8 cellular contexts compared by ENCODE assay signal in the genomic region with DNA sequence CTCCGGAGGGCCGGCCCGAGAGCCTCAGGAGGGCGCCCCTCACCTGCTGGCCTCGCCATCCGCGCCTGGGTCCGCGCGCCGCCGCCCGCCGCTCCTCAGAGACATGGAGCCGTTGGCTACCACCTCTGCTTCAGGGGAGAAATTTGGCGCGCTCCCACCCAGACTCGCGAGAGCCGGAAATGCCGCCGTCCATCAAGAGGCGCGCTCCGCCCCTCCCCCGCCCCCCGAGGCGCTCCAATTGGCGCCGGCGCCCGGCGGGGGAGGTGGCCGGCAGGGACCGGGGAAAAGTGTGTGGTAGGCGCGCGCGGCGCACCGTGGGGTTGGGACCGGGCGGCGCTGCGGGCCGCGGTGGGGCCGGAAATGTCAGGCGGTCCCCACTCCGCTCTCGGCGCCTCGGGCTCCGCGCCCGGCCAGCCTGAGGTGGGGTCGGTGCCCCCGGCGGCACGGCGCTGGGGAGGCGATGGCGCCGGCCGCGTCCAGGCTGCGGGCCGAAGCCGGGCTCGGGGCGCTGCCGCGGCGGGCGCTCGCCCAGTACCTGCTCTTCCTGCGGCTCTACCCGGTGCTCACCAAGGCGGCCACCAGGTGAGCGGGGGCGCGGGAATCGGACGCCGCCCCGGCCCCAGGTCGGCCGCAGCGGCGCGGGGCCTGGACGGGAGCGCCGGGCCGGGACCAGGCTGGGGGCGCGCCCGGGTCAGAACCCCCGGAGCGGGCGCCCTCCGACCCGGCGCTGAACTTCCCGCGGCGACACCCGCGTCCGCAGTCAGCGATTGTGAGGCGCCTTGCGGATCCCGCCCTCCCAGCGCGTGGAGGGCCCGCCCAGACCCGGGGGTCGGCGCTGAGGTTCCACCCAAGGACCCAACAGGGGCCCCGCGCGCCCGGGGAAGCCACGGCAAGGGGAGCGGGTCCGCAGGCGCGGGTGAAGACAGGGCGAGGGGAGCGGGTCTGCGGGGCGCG. TPM values are rescaled to one million over a fixed set of nuclear protein-coding genes. Genes with fewer than 3 reads are reported as not detected.
DNase-seq lines count a peak whose midpoint lies in the region; ATAC-seq and TF ChIP-seq lines count a peak whose summit lies in the region.

A gene with protein sequence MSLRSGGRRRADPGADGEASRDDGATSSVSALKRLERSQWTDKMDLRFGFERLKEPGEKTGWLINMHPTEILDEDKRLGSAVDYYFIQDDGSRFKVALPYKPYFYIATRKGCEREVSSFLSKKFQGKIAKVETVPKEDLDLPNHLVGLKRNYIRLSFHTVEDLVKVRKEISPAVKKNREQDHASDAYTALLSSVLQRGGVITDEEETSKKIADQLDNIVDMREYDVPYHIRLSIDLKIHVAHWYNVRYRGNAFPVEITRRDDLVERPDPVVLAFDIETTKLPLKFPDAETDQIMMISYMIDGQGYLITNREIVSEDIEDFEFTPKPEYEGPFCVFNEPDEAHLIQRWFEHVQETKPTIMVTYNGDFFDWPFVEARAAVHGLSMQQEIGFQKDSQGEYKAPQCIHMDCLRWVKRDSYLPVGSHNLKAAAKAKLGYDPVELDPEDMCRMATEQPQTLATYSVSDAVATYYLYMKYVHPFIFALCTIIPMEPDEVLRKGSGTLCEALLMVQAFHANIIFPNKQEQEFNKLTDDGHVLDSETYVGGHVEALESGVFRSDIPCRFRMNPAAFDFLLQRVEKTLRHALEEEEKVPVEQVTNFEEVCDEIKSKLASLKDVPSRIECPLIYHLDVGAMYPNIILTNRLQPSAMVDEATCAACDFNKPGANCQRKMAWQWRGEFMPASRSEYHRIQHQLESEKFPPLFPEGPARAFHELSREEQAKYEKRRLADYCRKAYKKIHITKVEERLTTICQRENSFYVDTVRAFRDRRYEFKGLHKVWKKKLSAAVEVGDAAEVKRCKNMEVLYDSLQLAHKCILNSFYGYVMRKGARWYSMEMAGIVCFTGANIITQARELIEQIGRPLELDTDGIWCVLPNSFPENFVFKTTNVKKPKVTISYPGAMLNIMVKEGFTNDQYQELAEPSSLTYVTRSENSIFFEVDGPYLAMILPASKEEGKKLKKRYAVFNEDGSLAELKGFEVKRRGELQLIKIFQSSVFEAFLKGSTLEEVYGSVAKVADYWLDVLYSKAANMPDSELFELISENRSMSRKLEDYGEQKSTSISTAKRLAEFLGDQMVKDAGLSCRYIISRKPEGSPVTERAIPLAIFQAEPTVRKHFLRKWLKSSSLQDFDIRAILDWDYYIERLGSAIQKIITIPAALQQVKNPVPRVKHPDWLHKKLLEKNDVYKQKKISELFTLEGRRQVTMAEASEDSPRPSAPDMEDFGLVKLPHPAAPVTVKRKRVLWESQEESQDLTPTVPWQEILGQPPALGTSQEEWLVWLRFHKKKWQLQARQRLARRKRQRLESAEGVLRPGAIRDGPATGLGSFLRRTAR (N-terminal part only) (minus strand): TSS at position 132 of the 954 bp plus-strand sequence. CDS start 27 bp downstream, at position 105.
A gene (plus strand): TSS at position 377 of the 954 bp plus-strand sequence. CDS start 84 bp downstream, at position 461.

- H3K4me3 ChIP-seq in KMS-11 (IDR thresholded peaks at IDR 0.05; ENCODE audit: insufficient read depth, low read depth, low read length) (no peak within 1 kb of the TSS), muscle layer of colon (ENCODE audit: low read depth in 1 of 2, low read length in 2 of 2) (peak within 1 kb of the TSS; percentile 32 to 71)

- H3K27ac ChIP-seq in KMS-11: peak within 1 kb of the TSS; percentile 43; the same call in 1 of the 2 replicates
- no peak within 1 kb of the TSS for H3K27ac ChIP-seq in muscle layer of colon (ENCODE audit: low read depth, low read length)

- H3K9me3 ChIP-seq in muscle layer of colon (ENCODE audit: low read length): no peaks in the 10 kb centered on the region

- no peak for TF ChIP-seq CTCF in KMS-11 (conservative IDR thresholded peaks at IDR 0.05; ENCODE audit: low read depth, low read length)

- no peaks in the 10 kb centered on the region for H4K20me1 ChIP-seq in KMS-11 (ENCODE audit: insufficient read depth)

- no peaks in the 10 kb centered on the region for H3K27me3 ChIP-seq in KMS-11 (ENCODE audit: insufficient read depth, low read depth)
- no peaks in the 10 kb centered on the region for H3K27me3 ChIP-seq in muscle layer of colon (ENCODE audit: control insufficient read depth in 1 of 2, insufficient read depth in 2 of 2, low read length in 2 of 2)

- H2AFZ ChIP-seq in KMS-11 (ENCODE audit: low read depth): peak within 1 kb of the TSS; percentile 18; the same call in 1 of the 2 replicates

- H3K36me3 ChIP-seq in KMS-11 (ENCODE audit: insufficient read depth) (no peaks in the 10 kb centered on the region), muscle layer of colon (ENCODE audit: insufficient read depth, low read length) (no peaks in the 10 kb centered on the region)

- H3K79me2 ChIP-seq in KMS-11 (ENCODE audit: insufficient read depth, low read depth): peaks cover 23% of the 10 kb centered on the region

- peak within 1 kb of the TSS; percentile 64; the same call in 1 of the 2 replicates for H3K9ac ChIP-seq in KMS-11
- H3K9ac ChIP-seq in muscle layer of colon (ENCODE audit: low read length): no peak within 1 kb of the TSS

- peak; percentile 93 for DNase-seq in DMS79 treated with DMSO at 0.1 percent for 48 hours (lab: John Stamatoyannopoulos, UW)
- DNase-seq in activated T-cell treated with anti-CD3 and anti-CD28 coated beads, Interleukin-2, amount 50 U/mL, for 1 hour: peak; percentile 95
- peak; percentile 86 to 88 for DNase-seq in stimulated activated CD8-positive, alpha-beta memory T cell treated with anti-CD3 and anti-CD28 coated beads, Interleukin-7, amount 100 ng/mL, for 1 hour (ENCODE audit: low read depth in 2 of 2)

- H3K4me2 ChIP-seq in KMS-11: peak within 1 kb of the TSS; percentile 29; the same call in 1 of the 2 replicates

- ATAC-seq in GM21786 (IDR thresholded peaks at IDR 0.05; ENCODE audit: unreplicated experiment) (peak; percentile 94), esophagus mucosa (peak; percentile 99)

- H3K4me1 ChIP-seq in KMS-11 (ENCODE audit: low read depth, poor library complexity, severe bottlenecking) (no peaks in the 10 kb centered on the region), muscle layer of colon (ENCODE audit: insufficient read depth, low read length) (no peaks in the 10 kb centered on the region)

TF ChIP-seq in PFSK-1, 5 proteins besides CTCF, POLR2A, EP300 and RAD21:
- no peak for TF ChIP-seq FOXP2 (optimal IDR thresholded peaks at IDR 0.05; ENCODE audit: borderline replicate concordance, extremely low read depth, extremely low read length, insufficient read depth)
- TF ChIP-seq POLR2AphosphoS5 (IDR thresholded peaks at IDR 0.05; ENCODE audit: low read depth, low read length): peak; percentile 74
- TF ChIP-seq, protein P1, sequence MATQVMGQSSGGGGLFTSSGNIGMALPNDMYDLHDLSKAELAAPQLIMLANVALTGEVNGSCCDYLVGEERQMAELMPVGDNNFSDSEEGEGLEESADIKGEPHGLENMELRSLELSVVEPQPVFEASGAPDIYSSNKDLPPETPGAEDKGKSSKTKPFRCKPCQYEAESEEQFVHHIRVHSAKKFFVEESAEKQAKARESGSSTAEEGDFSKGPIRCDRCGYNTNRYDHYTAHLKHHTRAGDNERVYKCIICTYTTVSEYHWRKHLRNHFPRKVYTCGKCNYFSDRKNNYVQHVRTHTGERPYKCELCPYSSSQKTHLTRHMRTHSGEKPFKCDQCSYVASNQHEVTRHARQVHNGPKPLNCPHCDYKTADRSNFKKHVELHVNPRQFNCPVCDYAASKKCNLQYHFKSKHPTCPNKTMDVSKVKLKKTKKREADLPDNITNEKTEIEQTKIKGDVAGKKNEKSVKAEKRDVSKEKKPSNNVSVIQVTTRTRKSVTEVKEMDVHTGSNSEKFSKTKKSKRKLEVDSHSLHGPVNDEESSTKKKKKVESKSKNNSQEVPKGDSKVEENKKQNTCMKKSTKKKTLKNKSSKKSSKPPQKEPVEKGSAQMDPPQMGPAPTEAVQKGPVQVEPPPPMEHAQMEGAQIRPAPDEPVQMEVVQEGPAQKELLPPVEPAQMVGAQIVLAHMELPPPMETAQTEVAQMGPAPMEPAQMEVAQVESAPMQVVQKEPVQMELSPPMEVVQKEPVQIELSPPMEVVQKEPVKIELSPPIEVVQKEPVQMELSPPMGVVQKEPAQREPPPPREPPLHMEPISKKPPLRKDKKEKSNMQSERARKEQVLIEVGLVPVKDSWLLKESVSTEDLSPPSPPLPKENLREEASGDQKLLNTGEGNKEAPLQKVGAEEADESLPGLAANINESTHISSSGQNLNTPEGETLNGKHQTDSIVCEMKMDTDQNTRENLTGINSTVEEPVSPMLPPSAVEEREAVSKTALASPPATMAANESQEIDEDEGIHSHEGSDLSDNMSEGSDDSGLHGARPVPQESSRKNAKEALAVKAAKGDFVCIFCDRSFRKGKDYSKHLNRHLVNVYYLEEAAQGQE (IDR thresholded peaks at IDR 0.05; ENCODE audit: insufficient read depth in 1 of 2, low read depth in 2 of 2, low read length in 2 of 2): peak in 1 of 2 experiments; percentile 48; a peak in 3 of 4 replicates
- peak; percentile 58; the same call in 1 of the 2 replicates for TF ChIP-seq SIN3A (IDR thresholded peaks at IDR 0.05; ENCODE audit: borderline replicate concordance, insufficient read depth, low read length)
- peak; percentile 89 for TF ChIP-seq TAF1 (IDR thresholded peaks at IDR 0.05; ENCODE audit: borderline replicate concordance, insufficient read depth, low read length)

RNA-seq across cellular contexts. Expression of the first gene that starts in this region (rescaled TPM):
- 216 TPM for polyA plus RNA-seq in PFSK-1 (2012; ENCODE audit: insufficient read length, low read depth)
- 23.4 TPM for total RNA-seq in esophagus mucosa

RNA-seq across cellular contexts. Expression of the second gene that starts in this region (rescaled TPM):
- 24.5 TPM for polyA plus RNA-seq in PFSK-1 (2012; ENCODE audit: insufficient read length, low read depth)
- 12.3 TPM for total RNA-seq in esophagus mucosa
